ENCODE assay signal across 8 cellular contexts in the genomic region with DNA sequence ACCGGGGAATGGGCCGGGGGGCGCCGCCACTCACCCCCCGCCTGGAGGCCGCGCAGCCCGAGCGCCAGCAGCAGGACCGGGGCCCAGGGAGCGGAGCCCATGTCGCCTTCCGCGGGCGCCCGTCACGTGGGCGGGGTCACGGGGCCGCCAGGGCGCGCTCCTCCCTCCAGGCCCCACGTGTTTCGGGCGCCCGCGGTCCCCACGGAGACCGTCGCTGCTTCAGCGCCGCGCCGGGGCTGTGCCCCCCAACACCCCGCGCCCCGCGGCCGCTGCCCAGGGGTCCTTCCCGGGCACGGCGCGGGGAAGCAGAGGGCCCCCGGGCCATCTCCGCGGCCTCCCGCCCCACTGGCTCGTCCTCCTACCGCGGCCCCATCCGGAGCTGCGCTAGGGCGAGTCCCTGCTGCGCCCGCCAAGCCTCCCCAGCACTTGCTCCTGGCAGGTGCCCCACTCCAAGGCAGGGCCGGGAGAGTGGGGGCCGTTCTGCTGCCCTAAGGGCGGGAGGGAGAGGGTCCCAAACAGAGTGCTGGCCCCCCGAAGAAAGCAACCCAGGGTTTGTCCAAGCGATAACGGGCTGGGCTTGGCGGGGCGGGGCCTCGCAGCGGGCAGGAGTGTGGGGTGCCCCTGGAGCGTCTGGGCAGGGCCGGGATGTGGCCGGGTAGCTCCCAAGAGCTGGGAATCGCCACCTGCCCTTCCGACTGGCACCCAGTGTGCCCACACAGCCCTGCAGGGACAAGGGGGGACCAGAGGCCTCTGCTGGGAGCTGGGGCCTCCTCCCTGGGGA. TPM values are rescaled to one million over a fixed set of nuclear protein-coding genes. Genes with fewer than 3 reads are reported as not detected.
DNase-seq lines count a peak whose midpoint lies in the region; ATAC-seq, FAIRE-seq and TF ChIP-seq lines count a peak whose summit lies in the region.

A gene (minus strand): TSS at position 121 of the 781 bp plus-strand sequence. CDS start 20 bp downstream, at position 101.

- ATAC-seq in HG03108 (IDR thresholded peaks at IDR 0.05; ENCODE audit: unreplicated experiment) = peak; percentile 64
- peak; percentile 93 to 94 for ATAC-seq in activated T-cell treated with anti-CD3 and anti-CD28 coated beads, Interleukin-2, amount 50 U/mL, for 72 hours (replicated peaks in 1 of 2)
- peak; percentile 81 for ATAC-seq in stimulated activated naive CD8-positive, alpha-beta T cell treated with anti-CD3 and anti-CD28 coated beads, Interleukin-15, Interleukin-2, amounts not matched to agents 100 U/mL and 50 U/mL, for 24 hours

- H3K36me3 ChIP-seq in fibroblast of lung (ENCODE audit: control insufficient read depth, insufficient read depth, low read length) = peaks cover 13% of the 10 kb centered on the region

- H3K4me2 ChIP-seq in fibroblast of lung (ENCODE audit: extremely low read depth, insufficient read depth, low read length) = peak within 1 kb of the TSS; percentile 51

- H3K4me3 ChIP-seq in fibroblast of lung (replicated peaks in 1 of 4; ENCODE audit: control extremely low read depth in 1 of 4, insufficient read depth in 1 of 4, low read depth in 3 of 4, low read length in 4 of 4) = peak within 1 kb of the TSS; percentile 23 to 64 (median 26)

- peak within 1 kb of the TSS; percentile 80 for H3K27ac ChIP-seq in 22Rv1
- no peak within 1 kb of the TSS for H3K27ac ChIP-seq in fibroblast of lung (ENCODE audit: insufficient read depth, low read length)

- H3K27ac Mint-ChIP-seq in activated T-cell treated with anti-CD3 and anti-CD28 coated beads, Interleukin-2, amount 50 U/mL, for 72 hours = no peak within 1 kb of the TSS
- H3K27ac Mint-ChIP-seq in nephron = no peak within 1 kb of the TSS

- H3K4me3 Mint-ChIP-seq in activated T-cell treated with anti-CD3 and anti-CD28 coated beads, Interleukin-2, amount 50 U/mL, for 72 hours = peak within 1 kb of the TSS; percentile 65 to 85
- H3K4me3 Mint-ChIP-seq in nephron = peak within 1 kb of the TSS in 2 of 3 experiments; percentile 43 to 54

- no peak for FAIRE-seq in GM18507 (lab: Jason Lieb, UNC)

- no peaks in the 10 kb centered on the region for H3K27me3 ChIP-seq in fibroblast of lung (ENCODE audit: control insufficient read depth, insufficient read depth, low read length)

- no peaks in the 10 kb centered on the region for H3K4me1 ChIP-seq in fibroblast of lung (ENCODE audit: control insufficient read depth, extremely low read depth, insufficient read depth, low read length)

- H2AFZ ChIP-seq in fibroblast of lung (ENCODE audit: low read length) = no peak within 1 kb of the TSS

- H3K36me3 Mint-ChIP-seq in activated T-cell treated with anti-CD3 and anti-CD28 coated beads, Interleukin-2, amount 50 U/mL, for 72 hours (ENCODE audit: insufficient read depth in 2 of 2) = peaks cover 0 to 4% of the 10 kb centered on the region in 2 donors
- H3K36me3 Mint-ChIP-seq in nephron (ENCODE audit: low read depth) = no peaks in the 10 kb centered on the region

- no peaks in the 10 kb centered on the region for H3K9me3 ChIP-seq in fibroblast of lung (ENCODE audit: control insufficient read depth, insufficient read depth, low read depth, low read length)

- TF ChIP-seq CTCF in 22Rv1 (IDR thresholded peaks at IDR 0.05) (no peak), fibroblast of lung (conservative IDR thresholded peaks at IDR 0.05 in 1 of 2, IDR thresholded peaks at IDR 0.05 in 1 of 2; ENCODE audit: low read depth in 1 of 2, low read length in 2 of 2) (no peak), nephron (IDR thresholded peaks at IDR 0.05; ENCODE audit: unreplicated experiment in 3 of 3) (no peak)

- H3K27me3 Mint-ChIP-seq in activated T-cell treated with anti-CD3 and anti-CD28 coated beads, Interleukin-2, amount 50 U/mL, for 72 hours (ENCODE audit: low read depth) = no peaks in the 10 kb centered on the region
- peaks cover 27% of the 10 kb centered on the region for H3K27me3 Mint-ChIP-seq in nephron (ENCODE audit: low read depth)

- H3K9me3 Mint-ChIP-seq in activated T-cell treated with anti-CD3 and anti-CD28 coated beads, Interleukin-2, amount 50 U/mL, for 72 hours = no peaks in the 10 kb centered on the region
- no peaks in the 10 kb centered on the region for H3K9me3 Mint-ChIP-seq in nephron

- H3K4me1 Mint-ChIP-seq in activated T-cell treated with anti-CD3 and anti-CD28 coated beads, Interleukin-2, amount 50 U/mL, for 72 hours (ENCODE audit: low read depth) = peaks cover 12% of the 10 kb centered on the region
- H3K4me1 Mint-ChIP-seq in nephron = no peaks in the 10 kb centered on the region

- no peaks in the 10 kb centered on the region for H4K20me1 ChIP-seq in fibroblast of lung (ENCODE audit: control insufficient read depth, extremely low read depth, insufficient read depth, low read length)

- DNase-seq in GM18507 (ENCODE audit: extremely low spot score, insufficient read length, low read depth) (peak; percentile 84), OCI-M1 (lab: John Stamatoyannopoulos, UW) (peak; percentile 69), fibroblast of lung (ENCODE audit: low read depth in 2 of 2) (peak in 1 of 2 donors; percentile 39)
- DNase-seq in activated T-cell treated with anti-CD3 and anti-CD28 coated beads, Interleukin-2, amount 50 U/mL, for 72 hours = peak; percentile 87 to 89
- peak; percentile 88 for DNase-seq in stimulated activated naive CD8-positive, alpha-beta T cell treated with anti-CD3 and anti-CD28 coated beads, Interleukin-15, Interleukin-2, amounts not matched to agents 100 U/mL and 50 U/mL, for 24 hours

- H3K79me2 ChIP-seq in fibroblast of lung (ENCODE audit: control insufficient read depth, insufficient read depth, low read length) = no peaks in the 10 kb centered on the region

- peak within 1 kb of the TSS; percentile 50 for H3K9ac ChIP-seq in fibroblast of lung (ENCODE audit: insufficient read depth, low read length)

RNA-seq across cellular contexts. Expression of the gene that starts here (rescaled TPM):
- 100 to 1,000 TPM; 155 to 158 TPM for total RNA-seq in activated T-cell treated with anti-CD3 and anti-CD28 coated beads, Interleukin-2, amount 50 U/mL, for 72 hours
- 93.0 and 126 TPM in 2 replicates for total RNA-seq in fibroblast of lung
- polyA plus RNA-seq in fibroblast of lung = 28.6 and 44.3 TPM in 2 replicates
- polyA plus RNA-seq in fibroblast of lung (2012) = 73.2 and 106 TPM in 2 replicates
- polyA minus RNA-seq in fibroblast of lung (ENCODE audit: low replicate concordance) = 114 and 188 TPM in 2 replicates
